8 cellular contexts compared by ENCODE assay signal in the genomic region with DNA sequence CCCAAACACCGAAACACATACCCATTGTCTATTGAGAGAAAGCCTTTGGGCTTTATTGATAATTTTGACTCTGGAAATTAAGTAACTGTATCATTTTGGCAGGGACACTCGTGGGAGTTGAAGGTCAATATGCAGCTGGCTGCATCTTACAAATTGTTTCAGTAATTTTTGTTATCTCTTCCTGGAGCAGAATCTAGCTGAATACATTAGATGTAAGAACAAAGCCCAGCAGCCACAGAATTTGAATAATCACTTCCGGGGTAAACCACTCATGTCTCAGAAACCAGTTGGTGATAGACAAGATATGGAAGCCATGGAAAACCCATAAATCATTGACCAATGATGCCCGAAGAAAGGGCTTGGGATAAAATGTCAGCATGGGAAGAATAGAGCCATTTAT.
DNase-seq lines count a peak whose midpoint lies in the region; ATAC-seq and TF ChIP-seq lines count a peak whose summit lies in the region.

No MANE protein-coding gene starts in this region.

- H3K36me3 ChIP-seq in left ventricle myocardium inferior, result no peaks in the 10 kb centered on the region
- H3K36me3 ChIP-seq in urinary bladder (ENCODE audit: insufficient read depth), result no peaks in the 10 kb centered on the region

- DNase-seq in left ventricle myocardium inferior, result no peak
- DNase-seq in cardiac septum (ENCODE audit: low spot score), result no peak
- DNase-seq in RPMI7951 (ENCODE audit: low read depth), result peak; percentile 39
- peak; percentile 23 for DNase-seq in kidney tubule cell (ENCODE audit: low spot score)
- DNase-seq in NCI-H2107 treated with DMSO at 0.1 percent for 48 hours (lab: John Stamatoyannopoulos, UW; ENCODE audit: unreplicated experiment), result no peak
- no peak for DNase-seq in left lobe of liver (ENCODE audit: low spot score)
- DNase-seq in cerebellar nuclear complex (lab: John Stamatoyannopoulos, UW), result no peak

- H3K4me1 ChIP-seq in left ventricle myocardium inferior (peaks cover 43% of the 10 kb centered on the region), urinary bladder (ENCODE audit: insufficient read depth) (no peaks in the 10 kb centered on the region)

- intact Hi-C loops in left ventricle myocardium inferior (cut with micrococcal nuclease) (no loop called here), cardiac septum (cut with DNase I) (no loop called here)

- no peak for ATAC-seq in left lobe of liver

- H3K4me3 ChIP-seq in left ventricle myocardium inferior (no peak overlapping the region), urinary bladder (ENCODE audit: low read depth, low read length) (no peak overlapping the region)

- H3K9me3 ChIP-seq in left ventricle myocardium inferior (replicated peaks), result no peaks in the 10 kb centered on the region

- WGBS in urinary bladder, result 62% methylated on average over 4 of the region's 4 CpGs

- H3K27ac ChIP-seq in left ventricle myocardium inferior (replicated peaks), result peak overlapping the region; percentile 83
- peak overlapping the region; percentile 86 for H3K27ac ChIP-seq in urinary bladder (ENCODE audit: low read depth)

- TF ChIP-seq CTCF in left ventricle myocardium inferior (IDR thresholded peaks at IDR 0.05; ENCODE audit: borderline replicate concordance), result no peak

- H3K27me3 ChIP-seq in left ventricle myocardium inferior (ENCODE audit: low read depth), result no peaks in the 10 kb centered on the region

Comparison
In these comparisons a context has a peak if more than half of its experiments do, and no peak if none do; other contexts are left out.
1. DNase-seq: peak in RPMI7951 (single experiment) and kidney tubule cell (single experiment); none in left ventricle myocardium inferior (single experiment), cardiac septum (single experiment), NCI-H2107 treated with DMSO at 0.1 percent for 48 hours (single experiment), left lobe of liver (single experiment) and cerebellar nuclear complex (0 of 2).